Comparison of ENCODE assay signal across 1 cellular context in the genomic region with DNA sequence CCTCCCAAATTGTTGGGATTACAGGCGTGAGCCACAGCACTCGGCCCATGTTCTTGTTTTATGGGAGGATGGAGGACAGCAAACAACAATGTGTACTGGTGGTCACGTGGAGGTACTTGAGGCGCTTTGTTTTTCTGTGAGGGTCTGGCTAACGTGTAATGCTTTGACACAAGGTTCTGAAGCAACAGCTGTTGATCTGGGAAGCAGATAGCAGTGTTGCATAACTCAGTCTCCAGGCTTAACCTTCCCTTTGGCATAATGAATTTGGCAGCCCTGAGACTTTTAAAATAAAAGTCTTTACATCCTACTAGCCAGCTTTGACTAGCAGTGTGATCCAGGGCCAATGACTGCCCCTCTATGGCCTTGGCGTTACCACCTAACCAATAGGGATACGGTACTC.
TF ChIP-seq lines count a peak whose summit lies in the region.

No MANE protein-coding gene starts in this region.

TF ChIP-seq in SK-N-SH treated with all-trans-retinoic acid at 6 μM for 48 hours, 23 proteins besides CTCF, POLR2A, EP300 and RAD21 (continued from another document):
- TF ChIP-seq, protein P1, sequence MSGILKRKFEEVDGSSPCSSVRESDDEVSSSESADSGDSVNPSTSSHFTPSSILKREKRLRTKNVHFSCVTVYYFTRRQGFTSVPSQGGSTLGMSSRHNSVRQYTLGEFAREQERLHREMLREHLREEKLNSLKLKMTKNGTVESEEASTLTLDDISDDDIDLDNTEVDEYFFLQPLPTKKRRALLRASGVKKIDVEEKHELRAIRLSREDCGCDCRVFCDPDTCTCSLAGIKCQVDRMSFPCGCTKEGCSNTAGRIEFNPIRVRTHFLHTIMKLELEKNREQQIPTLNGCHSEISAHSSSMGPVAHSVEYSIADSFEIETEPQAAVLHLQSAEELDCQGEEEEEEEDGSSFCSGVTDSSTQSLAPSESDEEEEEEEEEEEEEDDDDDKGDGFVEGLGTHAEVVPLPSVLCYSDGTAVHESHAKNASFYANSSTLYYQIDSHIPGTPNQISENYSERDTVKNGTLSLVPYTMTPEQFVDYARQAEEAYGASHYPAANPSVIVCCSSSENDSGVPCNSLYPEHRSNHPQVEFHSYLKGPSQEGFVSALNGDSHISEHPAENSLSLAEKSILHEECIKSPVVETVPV (CRISPR knock-in tag; IDR thresholded peaks at IDR 0.05): no peak
- TF ChIP-seq TCF4 (CRISPR knock-in tag; IDR thresholded peaks at IDR 0.05; ENCODE audit: borderline replicate concordance) (no peak), ZNF8 (CRISPR knock-in tag; IDR thresholded peaks at IDR 0.05) (no peak), ZC3H10 (CRISPR knock-in tag; IDR thresholded peaks at IDR 0.05) (no peak), OSR1 (CRISPR knock-in tag; IDR thresholded peaks at IDR 0.05) (no peak)
- TF ChIP-seq, protein P2, sequence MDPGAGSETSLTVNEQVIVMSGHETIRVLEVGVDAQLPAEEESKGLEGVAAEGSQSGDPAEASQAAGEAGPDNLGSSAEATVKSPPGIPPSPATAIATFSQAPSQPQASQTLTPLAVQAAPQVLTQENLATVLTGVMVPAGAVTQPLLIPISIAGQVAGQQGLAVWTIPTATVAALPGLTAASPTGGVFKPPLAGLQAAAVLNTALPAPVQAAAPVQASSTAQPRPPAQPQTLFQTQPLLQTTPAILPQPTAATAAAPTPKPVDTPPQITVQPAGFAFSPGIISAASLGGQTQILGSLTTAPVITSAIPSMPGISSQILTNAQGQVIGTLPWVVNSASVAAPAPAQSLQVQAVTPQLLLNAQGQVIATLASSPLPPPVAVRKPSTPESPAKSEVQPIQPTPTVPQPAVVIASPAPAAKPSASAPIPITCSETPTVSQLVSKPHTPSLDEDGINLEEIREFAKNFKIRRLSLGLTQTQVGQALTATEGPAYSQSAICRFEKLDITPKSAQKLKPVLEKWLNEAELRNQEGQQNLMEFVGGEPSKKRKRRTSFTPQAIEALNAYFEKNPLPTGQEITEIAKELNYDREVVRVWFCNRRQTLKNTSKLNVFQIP (CRISPR knock-in tag; IDR thresholded peaks at IDR 0.05; ENCODE audit: borderline replicate concordance, low read depth): no peak
TF ChIP-seq in SK-N-SH treated with all-trans-retinoic acid at 6 μM for 48 hours: peak in this region for 0.
